1 cellular context compared by ENCODE assay signal in genomic region chr22:37850801-37851200, GRCh38.
TF ChIP-seq lines count a peak whose summit lies in the region.

No MANE protein-coding gene starts in this region.

TF ChIP-seq in GM23338, 12 proteins besides CTCF, POLR2A, EP300 and RAD21 (continued from another document):
- no peak for TF ChIP-seq ZNF462 (CRISPR knock-in tag; IDR thresholded peaks at IDR 0.05)
TF ChIP-seq in GM23338: peak in this region for 0.
